In genomic region chr22:48204296-48204695, GRCh38 we compare ENCODE assay signal across 26 cellular contexts.
"Had no signal": no experiment of that assay in that cellular context is flagged by ENCODE, and none has a peak within 500 bp of the region (broad histone marks: within the 10 kb centered on the region; RNA-seq: fewer than 3 reads in every experiment).

No MANE protein-coding gene starts in this region.

- H2AFZ ChIP-seq: neural progenitor cell had no signal

- ATAC-seq: activated CD4-positive, CD25-positive, alpha-beta regulatory T cell treated with anti-CD3 and anti-CD28 coated beads, Interleukin-2, amount 50 U/mL, for 24 hours; activated naive CD8-positive, alpha-beta T cell treated with anti-CD3 and anti-CD28 coated beads, Interleukin-2, amount 50 U/mL, for 24 hours; effector memory CD8-positive, alpha-beta T cell; left lung; lower lobe of right lung; natural killer cell; right cardiac atrium had no signal

- H3K4me3 ChIP-seq: dorsolateral prefrontal cortex, left lung, lower lobe of right lung, neural progenitor cell, transverse colon had no signal

- H3K27ac ChIP-seq: dorsolateral prefrontal cortex, left lung, lower lobe of right lung, neural progenitor cell, transverse colon, WERI-Rb-1 had no signal

- DNase-seq: activated CD4-positive, alpha-beta T cell treated with anti-CD3 and anti-CD28 coated beads for 48 hours; activated CD4-positive, alpha-beta T cell treated with anti-CD3 and anti-CD28 coated beads, Interleukin-2, amount 50 U/mL, for 48 hours; activated CD8-positive, alpha-beta memory T cell treated with anti-CD3 and anti-CD28 coated beads, Interleukin-2, amount 50 U/mL, for 4 hours; activated naive CD8-positive, alpha-beta T cell treated with anti-CD3 and anti-CD28 coated beads, Interleukin-2, amount 50 U/mL, for 24 hours; activated T-cell treated with anti-CD3 and anti-CD28 coated beads, Interleukin-2, amount 50 U/mL, for 24 hours; amygdala; effector memory CD8-positive, alpha-beta T cell; foreskin fibroblast; hippocampal formation; immature natural killer cell; left lung; lower lobe of right lung; mesenchymal stem cell; natural killer cell; posterior cingulate gyrus; right cardiac atrium; stimulated activated CD4-positive, alpha-beta T cell treated with anti-CD3 and anti-CD28 coated beads, Interleukin-15, amount 100 ng/mL, for 24 hours; stimulated activated CD4-positive, alpha-beta T cell treated with anti-CD3 and anti-CD28 coated beads, Interleukin-2, amount 100 ng/mL, for 24 hours; stimulated activated naive CD4-positive, alpha-beta T cell; SW 1271; T1000; transverse colon; WERI-Rb-1 had no signal

- H3K9ac ChIP-seq: neural progenitor cell had no signal

- H3K9me3 ChIP-seq: left lung, lower lobe of right lung, transverse colon had no signal

- H3K36me3 ChIP-seq: left lung, lower lobe of right lung, neural progenitor cell, transverse colon, WERI-Rb-1 had no signal

- H3K4me2 ChIP-seq: neural progenitor cell had no signal

- H3K4me1 ChIP-seq: left lung, lower lobe of right lung, neural progenitor cell, transverse colon had no signal

- H3K27me3 ChIP-seq: neural progenitor cell, transverse colon had no signal
